In the genomic region with DNA sequence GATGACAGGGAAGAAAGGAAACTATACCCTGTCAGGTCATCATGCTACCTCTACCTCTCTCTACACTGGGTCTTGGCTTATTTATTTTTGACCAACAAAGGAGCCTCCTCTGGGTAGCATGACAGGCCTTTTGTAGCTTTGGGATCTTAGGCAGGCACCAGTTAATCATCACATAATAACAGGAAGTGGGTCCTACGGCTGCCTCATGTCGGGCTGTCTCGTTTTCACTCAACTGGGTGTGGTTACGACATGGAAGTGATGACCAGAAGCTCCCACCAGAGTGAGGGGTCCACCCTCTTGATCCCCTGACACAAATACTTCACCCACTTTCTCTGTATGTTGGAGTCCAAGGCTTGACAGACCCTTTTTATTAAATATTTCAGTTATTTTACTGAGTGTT, we compare ENCODE assay signal across 8 cellular contexts.
DNase-seq lines count a peak whose midpoint lies in the region; ATAC-seq lines count a peak whose summit lies in the region.

No MANE protein-coding gene starts in this region.

- H3K27ac Mint-ChIP-seq in naive B cell: no peak overlapping the region

- peak overlapping the region in 1 of 8 donors; percentile 35 for H3K4me3 Mint-ChIP-seq in naive B cell

- H3K27me3 Mint-ChIP-seq in naive B cell: no peaks in the 10 kb centered on the region

- H3K4me1 Mint-ChIP-seq in naive B cell: peaks cover 6 to 13% (median 10%) of the 10 kb centered on the region in 3 donors

- DNase-seq in NOMO-1 treated with dmso at 0.1 percent for 144 hours (lab: John Stamatoyannopoulos, UW; ENCODE audit: unreplicated experiment) (peak; percentile 63), naive B cell (no peak), NCI-H345 (lab: John Stamatoyannopoulos, UW) (no peak), NCI-H1105 treated with DMSO at 0.1 percent for 48 hours (lab: John Stamatoyannopoulos, UW) (no peak), nucleus accumbens (lab: John Stamatoyannopoulos, UW) (no peak), GM03348 (ENCODE audit: low spot score) (no peak)

- ATAC-seq in GM18520 (IDR thresholded peaks at IDR 0.05; ENCODE audit: unreplicated experiment) (peak; percentile 89), HG02588 (IDR thresholded peaks at IDR 0.05; ENCODE audit: unreplicated experiment) (peak; percentile 95), naive B cell (ENCODE audit: low read depth in 2 of 2) (peak; percentile 52 to 57)

- no peaks in the 10 kb centered on the region for H3K36me3 Mint-ChIP-seq in naive B cell

- no peaks in the 10 kb centered on the region for H3K9me3 Mint-ChIP-seq in naive B cell
